Comparison of ENCODE assay signal across 1 cellular context in genomic region chr12:45974171-45974719, GRCh38.
TF ChIP-seq lines count a peak whose summit lies in the region.

No MANE protein-coding gene starts in this region.

TF ChIP-seq in A549, 52 proteins besides CTCF, POLR2A, EP300 and RAD21 (continued from another document):
- TF ChIP-seq HMGXB4 (CRISPR knock-in tag; IDR thresholded peaks at IDR 0.05; ENCODE audit: borderline replicate concordance) (no peak), SREBF2 (IDR thresholded peaks at IDR 0.05) (no peak), SMC3 (IDR thresholded peaks at IDR 0.05) (no peak), MYC (IDR thresholded peaks at IDR 0.05; ENCODE audit: borderline replicate concordance, low read length) (no peak), ESRRA (IDR thresholded peaks at IDR 0.05; ENCODE audit: borderline replicate concordance, low read length) (no peak), EHMT2 (IDR thresholded peaks at IDR 0.05; ENCODE audit: low read depth) (no peak), HDAC2 (IDR thresholded peaks at IDR 0.05) (no peak), KDM1A (IDR thresholded peaks at IDR 0.05; ENCODE audit: low read depth) (no peak), ZNF302 (CRISPR knock-in tag; IDR thresholded peaks at IDR 0.05) (no peak), ZC3H11A (IDR thresholded peaks at IDR 0.05) (no peak)
